ENCODE assay signal across 16 cellular contexts in genomic region chr12:65296503-65297265, GRCh38. TPM values are rescaled to one million over a fixed set of nuclear protein-coding genes. Genes with fewer than 3 reads are reported as not detected.
A peak's percentile ranks its signal among the peaks of the same experiment; 100 is the strongest.
DNase-seq lines count a peak whose midpoint lies in the region; ATAC-seq and TF ChIP-seq lines count a peak whose summit lies in the region.
"Had no signal": no experiment of that assay in that cellular context is flagged by ENCODE, and none has a peak within 500 bp of the region (broad histone marks: within the 10 kb centered on the region; RNA-seq: fewer than 3 reads in every experiment).

No MANE protein-coding gene starts in this region.

- no peaks in the 10 kb centered on the region for H4K20me1 ChIP-seq in OCI-LY3 (ENCODE audit: insufficient read depth, low read length)

- ATAC-seq in stimulated activated memory B cell treated with anti-CD40 and anti-IgM and Interleukin-4, amounts not matched to agents 10 μg/mL and 1 μg/mL and 100 μg/mL, for 72 hours = peak; percentile 43
- ATAC-seq: CD8-positive, alpha-beta T cell; HCT116 had no signal

- no peak for TF ChIP-seq CTCF in HEK293 (tag by site-specific recombination; IDR thresholded peaks at IDR 0.05)
- TF ChIP-seq CTCF in OCI-LY3 (IDR thresholded peaks at IDR 0.05; ENCODE audit: low read depth, low read length) = no peak
- no peak for TF ChIP-seq CTCF in dorsolateral prefrontal cortex (IDR thresholded peaks at IDR 0.05 in 54 of 56, conservative IDR thresholded peaks at IDR 0.05 in 2 of 56; ENCODE audit: low read depth in 1 of 56, partially characterized antibody in 56 of 56)

- DNase-seq in NOMO-1 (lab: John Stamatoyannopoulos, UW; ENCODE audit: unreplicated experiment in 2 of 2) = peak; percentile 24 to 81
- no peak for DNase-seq in activated CD4-positive, alpha-beta memory T cell treated with anti-CD3 and anti-CD28 coated beads, Interleukin-2, amount 10 ng/mL, durations not matched to agents 7 days and 5 days
- DNase-seq in SJCRH30 = no peak
- DNase-seq in dorsolateral prefrontal cortex = no peak
- DNase-seq in inferior parietal cortex (ENCODE audit: extremely low spot score) = no peak
- DNase-seq: C1 segment of cervical spinal cord; CD8-positive, alpha-beta T cell; COR-L47; DMS153; DMS79 treated with DMSO at 0.1 percent for 48 hours; EL had no signal

- peaks cover 5% of the 10 kb centered on the region for H3K4me1 Mint-ChIP-seq in stimulated activated memory B cell treated with anti-CD40 and anti-IgM and Interleukin-4, amounts not matched to agents 10 μg/mL and 1 μg/mL and 100 μg/mL, for 72 hours
- H3K4me1 Mint-ChIP-seq in activated CD4-positive, alpha-beta memory T cell treated with anti-CD3 and anti-CD28 coated beads, Interleukin-2, amount 10 ng/mL, durations not matched to agents 7 days and 5 days = no peaks in the 10 kb centered on the region
- H3K4me1 Mint-ChIP-seq: B cell had no signal

- peaks cover 5% of the 10 kb centered on the region for H3K9me3 Mint-ChIP-seq in stimulated activated memory B cell treated with anti-CD40 and anti-IgM and Interleukin-4, amounts not matched to agents 10 μg/mL and 1 μg/mL and 100 μg/mL, for 72 hours
- H3K9me3 Mint-ChIP-seq in activated CD4-positive, alpha-beta memory T cell treated with anti-CD3 and anti-CD28 coated beads, Interleukin-2, amount 10 ng/mL, durations not matched to agents 7 days and 5 days = no peaks in the 10 kb centered on the region

- no peaks in the 10 kb centered on the region for H3K79me2 ChIP-seq in OCI-LY3 (ENCODE audit: low read length)

- H3K27me3 ChIP-seq in OCI-LY3 (ENCODE audit: low read depth, low read length) = no peaks in the 10 kb centered on the region
- H3K27me3 ChIP-seq in SJCRH30 = no peaks in the 10 kb centered on the region
- H3K27me3 ChIP-seq in dorsolateral prefrontal cortex = peaks cover 0 to 3% (median 0%) of the 10 kb centered on the region in 45 donors

- intact Hi-C loops in dorsolateral prefrontal cortex (cut with DNase I) = no loop called here

- H3K27ac ChIP-seq in HEK293 (ENCODE audit: extremely low read depth, low read depth, low read length) = no peak overlapping the region
- H3K27ac ChIP-seq in OCI-LY3 (ENCODE audit: low read length) = no peak overlapping the region
- no peak overlapping the region for H3K27ac ChIP-seq in SJCRH30
- H3K27ac ChIP-seq in dorsolateral prefrontal cortex = no peak overlapping the region

- H3K36me3 ChIP-seq in HEK293 (ENCODE audit: control insufficient read depth in 2 of 2, insufficient read depth in 1 of 2, low read length in 2 of 2) = no peaks in the 10 kb centered on the region; a peak in 1 of 3 replicates
- no peaks in the 10 kb centered on the region for H3K36me3 ChIP-seq in OCI-LY3 (replicated peaks; ENCODE audit: low read depth, low read length)
- no peaks in the 10 kb centered on the region for H3K36me3 ChIP-seq in SJCRH30

- H3K4me1 ChIP-seq in HEK293 (ENCODE audit: control insufficient read depth, insufficient read depth, low read length) = peaks cover 12% of the 10 kb centered on the region
- peaks cover 22% of the 10 kb centered on the region for H3K4me1 ChIP-seq in OCI-LY3 (ENCODE audit: low read length)
- H3K4me1 ChIP-seq in SJCRH30 = no peaks in the 10 kb centered on the region

- CTCF ChIA-PET in HEK293 (lab: Yijun Ruan, JAX) = no interaction called here
- CTCF ChIA-PET in activated CD4-positive, alpha-beta memory T cell treated with anti-CD3 and anti-CD28 coated beads, Interleukin-2, amount 10 ng/mL, durations not matched to agents 7 days and 5 days (lab: Charles Lee) = no interaction called here

- H3K27ac Mint-ChIP-seq in stimulated activated memory B cell treated with anti-CD40 and anti-IgM and Interleukin-4, amounts not matched to agents 10 μg/mL and 1 μg/mL and 100 μg/mL, for 72 hours = no peak overlapping the region
- H3K27ac Mint-ChIP-seq in activated CD4-positive, alpha-beta memory T cell treated with anti-CD3 and anti-CD28 coated beads, Interleukin-2, amount 10 ng/mL, durations not matched to agents 7 days and 5 days = no peak overlapping the region
- H3K27ac Mint-ChIP-seq: B cell; CD8-positive, alpha-beta T cell had no signal

- H3K27me3 Mint-ChIP-seq in stimulated activated memory B cell treated with anti-CD40 and anti-IgM and Interleukin-4, amounts not matched to agents 10 μg/mL and 1 μg/mL and 100 μg/mL, for 72 hours = peaks cover 22% of the 10 kb centered on the region
- peaks cover 16% of the 10 kb centered on the region for H3K27me3 Mint-ChIP-seq in activated CD4-positive, alpha-beta memory T cell treated with anti-CD3 and anti-CD28 coated beads, Interleukin-2, amount 10 ng/mL, durations not matched to agents 7 days and 5 days

- peak overlapping the region; percentile 34 for H3K4me2 ChIP-seq in OCI-LY3 (ENCODE audit: low read length)

- H3K4me3 ChIP-seq in HEK293 (ENCODE audit: low read depth, low read length) = no peak overlapping the region
- H3K4me3 ChIP-seq in OCI-LY3 (ENCODE audit: low read length) = no peak overlapping the region
- H3K4me3 ChIP-seq in SJCRH30 = no peak overlapping the region
- H3K4me3 ChIP-seq in dorsolateral prefrontal cortex = no peak overlapping the region

- H3K9ac ChIP-seq in OCI-LY3 (ENCODE audit: low read length) = no peak overlapping the region

- no peaks in the 10 kb centered on the region for H3K36me3 Mint-ChIP-seq in stimulated activated memory B cell treated with anti-CD40 and anti-IgM and Interleukin-4, amounts not matched to agents 10 μg/mL and 1 μg/mL and 100 μg/mL, for 72 hours
- H3K36me3 Mint-ChIP-seq in activated CD4-positive, alpha-beta memory T cell treated with anti-CD3 and anti-CD28 coated beads, Interleukin-2, amount 10 ng/mL, durations not matched to agents 7 days and 5 days (ENCODE audit: low read depth) = no peaks in the 10 kb centered on the region
- H3K36me3 Mint-ChIP-seq: CD8-positive, alpha-beta T cell had no signal

- H3K4me3 Mint-ChIP-seq in stimulated activated memory B cell treated with anti-CD40 and anti-IgM and Interleukin-4, amounts not matched to agents 10 μg/mL and 1 μg/mL and 100 μg/mL, for 72 hours = no peak overlapping the region
- H3K4me3 Mint-ChIP-seq in activated CD4-positive, alpha-beta memory T cell treated with anti-CD3 and anti-CD28 coated beads, Interleukin-2, amount 10 ng/mL, durations not matched to agents 7 days and 5 days = no peak overlapping the region
- H3K4me3 Mint-ChIP-seq: B cell; CD8-positive, alpha-beta T cell had no signal

- no peak overlapping the region for H2AFZ ChIP-seq in OCI-LY3 (ENCODE audit: low read depth, low read length)

- H3K9me3 ChIP-seq in HEK293 (ENCODE audit: control insufficient read depth, insufficient read depth, low read depth, low read length) = no peaks in the 10 kb centered on the region; the same call in 1 of the 2 replicates
- H3K9me3 ChIP-seq in OCI-LY3 (ENCODE audit: insufficient read depth, low read length) = no peaks in the 10 kb centered on the region
- no peaks in the 10 kb centered on the region for H3K9me3 ChIP-seq in SJCRH30 (replicated peaks)

- POLR2A ChIA-PET in HEK293 (lab: Yijun Ruan, JAX) = no interaction called here
- POLR2A ChIA-PET in activated CD4-positive, alpha-beta memory T cell treated with anti-CD3 and anti-CD28 coated beads, Interleukin-2, amount 10 ng/mL, durations not matched to agents 7 days and 5 days (lab: Charles Lee) = no interaction called here

TF ChIP-seq in HEK293, 187 proteins besides CTCF, POLR2A, EP300 and RAD21:
- TF ChIP-seq PRDM6 (tag by site-specific recombination; IDR thresholded peaks at IDR 0.05) (no peak), ZNF146 (tag by site-specific recombination; IDR thresholded peaks at IDR 0.05) (peak; percentile 92)

RNA-seq across cellular contexts. Expression of gene MSRB3, which starts 18.2 kb away (rescaled TPM):
- total RNA-seq in activated CD4-positive, alpha-beta memory T cell treated with anti-CD3 and anti-CD28 coated beads, Interleukin-2, amount 10 ng/mL, durations not matched to agents 7 days and 5 days = not detected
- 16.5 and 19.1 TPM in 2 replicates for total RNA-seq in SJCRH30 (2014; rRNA removed; shearing (Covaris generic))
- total RNA-seq in dorsolateral prefrontal cortex = 10 to 100 TPM in 119 of 120 experiments, 1 to 10 TPM in 1; 9.5 to 45.8 (median 20.7) TPM
- total RNA-seq: B cell; CD8-positive, alpha-beta T cell had no signal

Comparison
In these comparisons a context has a peak if more than half of its experiments do, and no peak if none do; other contexts are left out.
1. DNase-seq: peak in NOMO-1 (2 of 2); none in activated CD4-positive, alpha-beta memory T cell treated with anti-CD3 and anti-CD28 coated beads, Interleukin-2, amount 10 ng/mL, durations not matched to agents 7 days and 5 days (single experiment), SJCRH30 (0 of 2), dorsolateral prefrontal cortex (0 of 10) and inferior parietal cortex (single experiment).
2. RNA of gene MSRB3, which starts 18.2 kb away (total RNA-seq): 9.5 to 45.8 TPM in dorsolateral prefrontal cortex and 16.5 to 19.1 TPM in SJCRH30; not detected in activated CD4-positive, alpha-beta memory T cell treated with anti-CD3 and anti-CD28 coated beads, Interleukin-2, amount 10 ng/mL, durations not matched to agents 7 days and 5 days; every median in the first group is over 10 times any median in the second.